ENCODE assay signal across 8 cellular contexts in genomic region chr5:41869739-41870620, GRCh38. TPM values are rescaled to one million over a fixed set of nuclear protein-coding genes. Genes with fewer than 3 reads are reported as not detected.
DNase-seq lines count a peak whose midpoint lies in the region; ATAC-seq and TF ChIP-seq lines count a peak whose summit lies in the region.

Gene OXCT1, minus strand, starts transcription at chr5:41870425. Its CDS starts 67 bp downstream, at chr5:41870358.

- WGBS in hepatocyte (ENCODE audit: low lambda C conversion rate, missing lambda C conversion rate), result 1% methylated on average over 72 of the region's 81 CpGs

- H3K27me3 Mint-ChIP-seq in T-helper 17 cell, result no peaks in the 10 kb centered on the region

- peak within 1 kb of the TSS; percentile 94 for H3K27ac ChIP-seq in hepatocyte

- peaks cover 8% of the 10 kb centered on the region for H3K79me2 ChIP-seq in hepatocyte

- no peaks in the 10 kb centered on the region for H3K4me1 ChIP-seq in hepatocyte (ENCODE audit: insufficient read depth)

- TF ChIP-seq CTCF in hepatocyte (IDR thresholded peaks at IDR 0.05; ENCODE audit: poor library complexity), result no peak

- H2AFZ ChIP-seq in hepatocyte, result peak within 1 kb of the TSS; percentile 95

- ATAC-seq in GM18499 (IDR thresholded peaks at IDR 0.05; ENCODE audit: insufficient read depth, unreplicated experiment) (peak; percentile 88), HG02884 (IDR thresholded peaks at IDR 0.05; ENCODE audit: unreplicated experiment) (peak; percentile 93), T-helper 17 cell (peak; percentile 96)

- H3K27me3 ChIP-seq in hepatocyte, result no peaks in the 10 kb centered on the region

- DNase-seq in NCI-H146 treated with DMSO at 0.1 percent for 48 hours (lab: John Stamatoyannopoulos, UW; ENCODE audit: unreplicated experiment) (peak; percentile 78), T-helper 17 cell (peak; percentile 86 to 96 (median 90)), anterior cingulate cortex (lab: John Stamatoyannopoulos, UW) (peak in 57 of 58 donors; percentile 31 to 84 (median 63)), hepatocyte (ENCODE audit: low spot score) (peak; percentile 92), renal cortical epithelial cell (ENCODE audit: low read depth) (peak; percentile 29), OCI-M2 (lab: John Stamatoyannopoulos, UW; ENCODE audit: unreplicated experiment) (no peak)

- no peaks in the 10 kb centered on the region for H3K9me2 ChIP-seq in hepatocyte (replicated peaks; ENCODE audit: insufficient read depth)

- H3K4me3 Mint-ChIP-seq in T-helper 17 cell, result peak within 1 kb of the TSS; percentile 90

- no peaks in the 10 kb centered on the region for H4K20me1 ChIP-seq in hepatocyte (ENCODE audit: insufficient read depth, poor library complexity, severe bottlenecking)

- H3K9me3 ChIP-seq in T-helper 17 cell (ENCODE audit: control insufficient read depth, low read length, poor library complexity, severe bottlenecking) (no peaks in the 10 kb centered on the region), hepatocyte (ENCODE audit: low read depth) (no peaks in the 10 kb centered on the region)

- peaks cover 2% of the 10 kb centered on the region for H3K36me3 Mint-ChIP-seq in T-helper 17 cell (ENCODE audit: low read depth)

- peak within 1 kb of the TSS; percentile 92 for H3K4me2 ChIP-seq in hepatocyte

- H3K36me3 ChIP-seq in hepatocyte (replicated peaks; ENCODE audit: insufficient read depth, low read depth), result no peaks in the 10 kb centered on the region

- peak within 1 kb of the TSS; percentile 93 for H3K27ac Mint-ChIP-seq in T-helper 17 cell

- peak within 1 kb of the TSS; percentile 74 for H3K4me3 ChIP-seq in hepatocyte

- H3K4me1 Mint-ChIP-seq in T-helper 17 cell, result peaks cover 34% of the 10 kb centered on the region

RNA-seq across cellular contexts. Expression of gene OXCT1, which starts in this region (rescaled TPM):
- 10 to 100 TPM; 24.4 to 26.5 TPM for total RNA-seq in T-helper 17 cell
- 12.6 and 16.9 TPM in 2 replicates for total RNA-seq in hepatocyte
- polyA plus RNA-seq in hepatocyte, result 7.8 and 12.4 TPM in 2 replicates
- 20.5 and 23.5 TPM in 2 replicates for total RNA-seq in renal cortical epithelial cell
